ENCODE assay signal across 12 cellular contexts in the genomic region with DNA sequence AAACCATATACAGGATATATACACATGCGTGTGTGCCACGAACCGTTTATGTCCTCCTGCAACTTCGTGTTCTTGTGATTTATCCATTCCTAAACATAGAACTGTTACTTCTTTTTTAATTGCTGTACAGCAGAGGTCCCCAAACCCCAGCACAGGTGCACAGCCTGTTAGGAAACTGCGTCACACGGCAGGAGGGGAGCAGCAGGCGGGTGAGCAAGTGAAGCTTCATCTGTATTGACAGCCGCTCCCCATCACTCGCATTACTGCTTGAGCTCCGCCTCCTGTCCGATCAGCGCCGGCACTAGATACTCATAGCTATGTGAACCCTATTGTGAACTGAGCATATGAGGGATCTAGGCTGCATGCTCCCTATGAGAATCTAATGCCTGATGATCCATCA. TPM values are rescaled to one million over a fixed set of nuclear protein-coding genes. Genes with fewer than 3 reads are reported as not detected.
A peak's percentile ranks its signal among the peaks of the same experiment; 100 is the strongest.
DNase-seq lines count a peak whose midpoint lies in the region; ATAC-seq and TF ChIP-seq lines count a peak whose summit lies in the region.
"Had no signal": no experiment of that assay in that cellular context is flagged by ENCODE, and none has a peak within 500 bp of the region (broad histone marks: within the 10 kb centered on the region; RNA-seq: fewer than 3 reads in every experiment).

No MANE protein-coding gene starts in this region.

- no peak overlapping the region for H3K27ac ChIP-seq in CD4-positive, alpha-beta memory T cell (ENCODE audit: low read depth, low read length)
- H3K27ac ChIP-seq: brain microvascular endothelial cell had no signal

- no peaks in the 10 kb centered on the region for H3K36me3 ChIP-seq in CD4-positive, alpha-beta memory T cell (ENCODE audit: insufficient read depth, low read length)
- H3K36me3 ChIP-seq: brain microvascular endothelial cell had no signal

- intact Hi-C loops in CD4-positive, alpha-beta memory T cell (cut with micrococcal nuclease): no loop called here

- H3K9me3 ChIP-seq in CD4-positive, alpha-beta memory T cell (ENCODE audit: control insufficient read depth in 1 of 2, low read length in 2 of 2): no peaks in the 10 kb centered on the region
- H3K9me3 ChIP-seq: Caco-2 had no signal

- no peaks in the 10 kb centered on the region for H3K27me3 Mint-ChIP-seq in CD4-positive, alpha-beta memory T cell
- no peaks in the 10 kb centered on the region for H3K27me3 Mint-ChIP-seq in naive thymus-derived CD8-positive, alpha-beta T cell
- H3K27me3 Mint-ChIP-seq in chondrocyte (ENCODE audit: low read depth): peaks cover 16% of the 10 kb centered on the region

- H3K9me3 Mint-ChIP-seq in CD4-positive, alpha-beta memory T cell: peaks cover 0 to 2% (median 0%) of the 10 kb centered on the region in 8 donors
- H3K9me3 Mint-ChIP-seq in naive thymus-derived CD8-positive, alpha-beta T cell: no peaks in the 10 kb centered on the region
- no peaks in the 10 kb centered on the region for H3K9me3 Mint-ChIP-seq in chondrocyte (ENCODE audit: low read depth)

- TF ChIP-seq CTCF in chondrocyte (IDR thresholded peaks at IDR 0.05): no peak

- no peaks in the 10 kb centered on the region for H3K36me3 Mint-ChIP-seq in CD4-positive, alpha-beta memory T cell
- no peaks in the 10 kb centered on the region for H3K36me3 Mint-ChIP-seq in naive thymus-derived CD8-positive, alpha-beta T cell
- no peaks in the 10 kb centered on the region for H3K36me3 Mint-ChIP-seq in chondrocyte (ENCODE audit: low read depth)

- DNase-seq in CD4-positive, alpha-beta memory T cell: peak; percentile 56 to 83 (median 72)
- peak; percentile 30 for DNase-seq in NCI-H2227 treated with DMSO at 0.1 percent for 48 hours (lab: John Stamatoyannopoulos, UW)
- DNase-seq in activated T-cell treated with anti-CD3 and anti-CD28 coated beads for 1 hour (ENCODE audit: low read depth): peak; percentile 46
- peak; percentile 39 to 85 (median 64) for DNase-seq in naive thymus-derived CD8-positive, alpha-beta T cell
- no peak for DNase-seq in Ammon's horn (ENCODE audit: low spot score)
- DNase-seq in chondrocyte (ENCODE audit: low spot score): no peak
- DNase-seq: brain microvascular endothelial cell, Caco-2, SK-N-SH had no signal

- H3K4me3 ChIP-seq in CD4-positive, alpha-beta memory T cell (ENCODE audit: low read length in 2 of 2): no peak overlapping the region

- H3K27me3 ChIP-seq in CD4-positive, alpha-beta memory T cell (ENCODE audit: insufficient read depth, low read length): no peaks in the 10 kb centered on the region
- H3K27me3 ChIP-seq: brain microvascular endothelial cell had no signal

- peak overlapping the region; percentile 14 to 72 (median 42) for H3K4me3 Mint-ChIP-seq in CD4-positive, alpha-beta memory T cell
- H3K4me3 Mint-ChIP-seq in naive thymus-derived CD8-positive, alpha-beta T cell: peak overlapping the region in 9 of 10 donors; percentile 43 to 74 (median 55)
- no peak overlapping the region for H3K4me3 Mint-ChIP-seq in chondrocyte (ENCODE audit: unreplicated experiment)

- CTCF ChIA-PET in CD4-positive, alpha-beta memory T cell (lab: Charles Lee; ENCODE audit: partially characterized antibody): interaction anchor here (0.6 to 10.9 kb wide), 11 partner anchors 12 to 89 kb away, joined by 3 to 360 read pairs (median 5); partner anchors contain the start of gene NRROS

- peaks cover 13% of the 10 kb centered on the region for H3K4me1 ChIP-seq in CD4-positive, alpha-beta memory T cell (ENCODE audit: insufficient read depth, low read length)

- POLR2A ChIA-PET in CD4-positive, alpha-beta memory T cell (lab: Charles Lee; ENCODE audit: partially characterized antibody): interaction anchor here (0.7 to 2.0 kb wide), 5 partner anchors 27 to 107 kb away, joined by 3 to 5 read pairs (median 3); partner anchors contain the start of genes CEP19, FBXO45, PIGX and WDR53
- POLR2A ChIA-PET in naive thymus-derived CD8-positive, alpha-beta T cell (lab: Charles Lee): interaction anchor here (0.6 to 0.9 kb wide), 3 partner anchors 28 to 293 kb away, joined by 4 to 8 read pairs (median 5); no protein-coding TSS in a partner anchor

- peaks cover 10 to 16% (median 13%) of the 10 kb centered on the region in 4 donors for H3K4me1 Mint-ChIP-seq in CD4-positive, alpha-beta memory T cell
- peaks cover 6 to 19% (median 17%) of the 10 kb centered on the region in 4 donors for H3K4me1 Mint-ChIP-seq in naive thymus-derived CD8-positive, alpha-beta T cell
- H3K4me1 Mint-ChIP-seq in chondrocyte (ENCODE audit: low read depth): peaks cover 6% of the 10 kb centered on the region

- ATAC-seq in naive thymus-derived CD8-positive, alpha-beta T cell: peak; percentile 78
- ATAC-seq in HG03045 (IDR thresholded peaks at IDR 0.05; ENCODE audit: unreplicated experiment) (no peak), GM19324 (IDR thresholded peaks at IDR 0.05; ENCODE audit: low FRiP score, unreplicated experiment) (no peak)

- peak overlapping the region in 5 of 7 donors; percentile 43 to 84 (median 56) for H3K27ac Mint-ChIP-seq in CD4-positive, alpha-beta memory T cell
- peak overlapping the region in 8 of 10 donors; percentile 55 to 89 (median 80) for H3K27ac Mint-ChIP-seq in naive thymus-derived CD8-positive, alpha-beta T cell
- no peak overlapping the region for H3K27ac Mint-ChIP-seq in chondrocyte (ENCODE audit: unreplicated experiment)

RNA-seq across cellular contexts. Expression of gene NRROS, which starts 34.9 kb away (rescaled TPM):
- total RNA-seq in CD4-positive, alpha-beta memory T cell: 10 to 100 TPM; 18.7 to 20.0 TPM
- polyA plus RNA-seq in CD4-positive, alpha-beta memory T cell: 1 to 10 TPM; 4.6 to 5.0 TPM
- 1 to 10 TPM; 3.4 to 4.1 TPM for total RNA-seq in naive thymus-derived CD8-positive, alpha-beta T cell
- under 1 TPM; 0.29 to 0.92 (median 0.87) TPM for polyA plus RNA-seq in naive thymus-derived CD8-positive, alpha-beta T cell
- total RNA-seq in chondrocyte: 0.38 to 0.50 TPM in 2 of 3 replicates, not detected in the other
- total RNA-seq: MCF 10A had no signal

RNA-seq across cellular contexts. Expression of gene FBXO45, which starts 36.1 kb away (rescaled TPM):
- 10 to 100 TPM; 10.9 to 12.0 TPM for total RNA-seq in CD4-positive, alpha-beta memory T cell
- 1 to 10 TPM; 3.0 to 5.4 TPM for polyA plus RNA-seq in CD4-positive, alpha-beta memory T cell
- total RNA-seq in naive thymus-derived CD8-positive, alpha-beta T cell: 1 to 10 TPM; 4.3 to 4.7 TPM
- 1 to 10 TPM; 1.7 to 2.9 (median 2.8) TPM for polyA plus RNA-seq in naive thymus-derived CD8-positive, alpha-beta T cell
- total RNA-seq in chondrocyte: 9.8 to 10.0 TPM (median 9.9 TPM) in 3 replicates

RNA-seq across cellular contexts. Expression of gene WDR53, which starts 36.2 kb away (rescaled TPM):
- 10 to 100 TPM; 37.5 to 38.7 TPM for total RNA-seq in CD4-positive, alpha-beta memory T cell
- 10 to 100 TPM; 25.8 to 33.0 TPM for polyA plus RNA-seq in CD4-positive, alpha-beta memory T cell
- total RNA-seq in naive thymus-derived CD8-positive, alpha-beta T cell: 10 to 100 TPM; 19.4 to 23.0 TPM
- polyA plus RNA-seq in naive thymus-derived CD8-positive, alpha-beta T cell: 10 to 100 TPM; 11.8 to 17.4 (median 12.6) TPM
- 12.2 to 13.8 TPM (median 12.8 TPM) in 3 replicates for total RNA-seq in chondrocyte

Comparison
In these comparisons a context has a peak if more than half of its experiments do, and no peak if none do; other contexts are left out.
1. DNase-seq: peak in CD4-positive, alpha-beta memory T cell (5 of 5), NCI-H2227 treated with DMSO at 0.1 percent for 48 hours (single experiment), activated T-cell treated with anti-CD3 and anti-CD28 coated beads for 1 hour (single experiment) and naive thymus-derived CD8-positive, alpha-beta T cell (10 of 10); none in Ammon's horn (single experiment) and chondrocyte (single experiment).
2. ATAC-seq: peak in naive thymus-derived CD8-positive, alpha-beta T cell (2 of 2); none in HG03045 (single experiment) and GM19324 (single experiment).